In the genomic region with DNA sequence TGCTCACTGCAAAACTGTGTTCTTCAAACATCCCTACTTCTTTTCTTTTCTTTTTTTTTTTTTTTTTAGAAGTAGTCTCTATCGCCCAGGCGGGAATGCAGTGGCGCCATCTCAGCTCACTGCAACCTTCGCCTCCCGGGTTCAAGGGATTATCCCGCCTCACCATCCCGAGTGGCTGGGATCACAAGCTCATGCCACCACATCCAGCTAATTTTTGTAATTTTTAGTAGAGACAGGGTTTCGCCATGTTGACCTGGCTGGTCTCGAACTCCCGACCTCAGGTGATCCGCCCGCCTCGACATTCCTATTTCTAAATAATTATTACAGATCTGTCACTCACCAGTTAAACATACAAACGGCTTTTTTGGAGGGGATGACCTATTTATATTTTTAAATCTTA, we compare ENCODE assay signal across 9 cellular contexts. TPM values are rescaled to one million over a fixed set of nuclear protein-coding genes. Genes with fewer than 3 reads are reported as not detected.
DNase-seq lines count a peak whose midpoint lies in the region; ATAC-seq and TF ChIP-seq lines count a peak whose summit lies in the region.
"Had no signal": no experiment of that assay in that cellular context is flagged by ENCODE, and none has a peak within 500 bp of the region (broad histone marks: within the 10 kb centered on the region; RNA-seq: fewer than 3 reads in every experiment).

No MANE protein-coding gene starts in this region.

- no peak for TF ChIP-seq CTCF in CD8-positive, alpha-beta T cell (IDR thresholded peaks at IDR 0.05)
- TF ChIP-seq CTCF in PC-3 (conservative IDR thresholded peaks at IDR 0.05; ENCODE audit: low read depth, low read length) (no peak), ovary (IDR thresholded peaks at IDR 0.05) (no peak)

- peak overlapping the region; percentile 70 for H3K4me3 ChIP-seq in CD8-positive, alpha-beta T cell (ENCODE audit: low read depth, low read length)
- H3K4me3 ChIP-seq in PC-3 (ENCODE audit: low read length) (peak overlapping the region; percentile 93), ovary (peak overlapping the region; percentile 83)

- no peak for DNase-seq in CD8-positive, alpha-beta T cell
- DNase-seq in PC-3: no peak
- no peak for DNase-seq in epithelial cell of prostate (ENCODE audit: low read depth, low spot score)
- DNase-seq in ovary: no peak
- no peak for DNase-seq in left lobe of liver (ENCODE audit: low spot score)
- DNase-seq in AG08396 (ENCODE audit: low spot score): no peak
- no peak for DNase-seq in NCI-H2081 treated with DMSO at 0.1 percent for 48 hours (lab: John Stamatoyannopoulos, UW)
- DNase-seq: NCI-H1417 treated with DMSO at 0.1 percent for 48 hours had no signal

- CTCF ChIA-PET in CD8-positive, alpha-beta T cell (lab: Charles Lee): interaction anchor here (0.7 to 4.2 kb wide), 6 partner anchors 10 to 130 kb away, joined by 3 to 29 read pairs (median 6); a partner anchor contains a TSS
- CTCF ChIA-PET in PC-3 (lab: Charles Lee): interaction anchor here (0.6 kb wide), 1 partner anchor 568 kb away, joined by 8 read pairs; no protein-coding TSS in a partner anchor

- TF ChIP-seq EP300 in ovary (IDR thresholded peaks at IDR 0.05): no peak

- no peaks in the 10 kb centered on the region for H3K36me3 ChIP-seq in CD8-positive, alpha-beta T cell (ENCODE audit: insufficient read depth, low read length)
- no peaks in the 10 kb centered on the region for H3K36me3 ChIP-seq in PC-3 (ENCODE audit: low read depth, low read length)
- no peaks in the 10 kb centered on the region for H3K36me3 ChIP-seq in ovary

- no TSS peak for BruUV-seq in PC-3 (replicated peaks; lab: Mats Ljungman, UMichigan)

- peak overlapping the region; percentile 95 for H3K4me2 ChIP-seq in PC-3 (ENCODE audit: low read length)

- no peaks in the 10 kb centered on the region for H3F3A ChIP-seq in PC-3 (ENCODE audit: low read length, unreplicated experiment)

- no peaks in the 10 kb centered on the region for H4K20me1 ChIP-seq in PC-3 (ENCODE audit: low read length)

- H3K27ac Mint-ChIP-seq in CD8-positive, alpha-beta T cell: peak overlapping the region; percentile 100

- 33 to 48% (median 47%) methylated on average over 14 of the region's 14 CpGs for WGBS in ovary, 3 donors

- H3K27me3 ChIP-seq in CD8-positive, alpha-beta T cell (ENCODE audit: insufficient read depth, low read length): no peaks in the 10 kb centered on the region
- H3K27me3 ChIP-seq in PC-3 (ENCODE audit: low read length): no peaks in the 10 kb centered on the region
- H3K27me3 ChIP-seq in ovary: no peaks in the 10 kb centered on the region

- H3K9me3 Mint-ChIP-seq in CD8-positive, alpha-beta T cell: no peaks in the 10 kb centered on the region

- peaks cover 67% of the 10 kb centered on the region for H3K4me1 Mint-ChIP-seq in CD8-positive, alpha-beta T cell (ENCODE audit: low read depth)

- peak overlapping the region; percentile 91; the same call in 1 of the 2 replicates for H2AFZ ChIP-seq in PC-3 (ENCODE audit: low read length)

- no peak for ATAC-seq in CD8-positive, alpha-beta T cell
- ATAC-seq in PC-3 (no peak), left lobe of liver (no peak), HG03565 (IDR thresholded peaks at IDR 0.05; ENCODE audit: unreplicated experiment) (no peak)

- H3K9me3 ChIP-seq in CD8-positive, alpha-beta T cell (ENCODE audit: low read length): no peaks in the 10 kb centered on the region
- H3K9me3 ChIP-seq in PC-3 (ENCODE audit: low read length) (no peaks in the 10 kb centered on the region), ovary (no peaks in the 10 kb centered on the region)

- TF ChIP-seq POLR2A in ovary (IDR thresholded peaks at IDR 0.05): no peak

- H3K36me3 Mint-ChIP-seq in CD8-positive, alpha-beta T cell: peaks cover 43% of the 10 kb centered on the region

- H3K79me2 ChIP-seq in PC-3 (ENCODE audit: low read length): peaks cover 55% of the 10 kb centered on the region

- intact Hi-C loops in CD8-positive, alpha-beta T cell (cut with DNase I, micrococcal nuclease): loop anchor here (5.0 to 10.0 kb wide), 6 partner anchors 471 to 1427 kb away; a partner anchor contains a TSS
- intact Hi-C loops in PC-3 (cut with micrococcal nuclease): no loop called here
- intact Hi-C loops in ovary (cut with DNase I): loop anchor here in 2 of 4 donors (5.0 to 10.0 kb wide), 3 partner anchors 257 to 1173 kb away; a partner anchor contains a TSS

- H3K9me2 ChIP-seq in PC-3 (replicated peaks; ENCODE audit: low read length): no peaks in the 10 kb centered on the region

- H3K9ac ChIP-seq in PC-3 (ENCODE audit: low read length): peak overlapping the region; percentile 98

- H3K4me1 ChIP-seq in CD8-positive, alpha-beta T cell (ENCODE audit: insufficient read depth, low read length): peaks cover 41% of the 10 kb centered on the region
- H3K4me1 ChIP-seq in PC-3 (ENCODE audit: insufficient read depth, low read length) (peaks cover 28% of the 10 kb centered on the region), ovary (ENCODE audit: insufficient read depth) (peaks cover 6% of the 10 kb centered on the region)

- peak overlapping the region; percentile 98 for H3K4me3 Mint-ChIP-seq in CD8-positive, alpha-beta T cell

- peak overlapping the region; percentile 95 for H3K27ac ChIP-seq in CD8-positive, alpha-beta T cell (ENCODE audit: low read depth, low read length)
- H3K27ac ChIP-seq in PC-3 (ENCODE audit: low read length): no peak overlapping the region
- peak overlapping the region; percentile 90 for H3K27ac ChIP-seq in epithelial cell of prostate
- no peak overlapping the region for H3K27ac ChIP-seq in ovary

- POLR2A ChIA-PET in CD8-positive, alpha-beta T cell (lab: Charles Lee): interaction anchor here (0.7 to 1.3 kb wide), 3 partner anchors 16 to 676 kb away, joined by 3 to 6 read pairs (median 5); a partner anchor contains a TSS
- POLR2A ChIA-PET in PC-3 (lab: Charles Lee; ENCODE audit: unreplicated experiment): no interaction called here

- H3K27me3 Mint-ChIP-seq in CD8-positive, alpha-beta T cell (ENCODE audit: low read depth): no peaks in the 10 kb centered on the region

RNA-seq across cellular contexts. Expression of a gene that starts 1.0 kb away (rescaled TPM):
- total RNA-seq in CD8-positive, alpha-beta T cell: 100 to 1,000 TPM in 1 of 2 experiments, 10 to 100 TPM in 1; 96.3 to 101 TPM
- total RNA-seq in PC-3 (2014; rRNA removed) (169 and 195 TPM in 2 replicates), ovary (100 to 1,000 TPM in 6 of 7 donors, 10 to 100 TPM in 1; 80.1 to 211 (median 179) TPM), left lobe of liver (83.9 TPM)
- polyA plus RNA-seq in ovary: 100 to 1,000 TPM; 192 to 295 TPM

RNA-seq across cellular contexts. Expression of a gene that starts 11.4 kb away (rescaled TPM):
- total RNA-seq in CD8-positive, alpha-beta T cell: not detected
- total RNA-seq in PC-3 (2014; rRNA removed) (0.12 TPM in 1 of 2 replicates, not detected in the other), ovary (10 to 100 TPM in 1 of 7 donors, 1 to 10 TPM in 4, under 1 TPM in 2; 0.46 to 13.9 (median 3.5) TPM), left lobe of liver (1.7 TPM)
- polyA plus RNA-seq in ovary: 10 to 100 TPM in 1 of 2 donors, 1 to 10 TPM in 1; 6.2 to 13.7 TPM

RNA-seq across cellular contexts. Expression of a gene that starts 15.6 kb away (rescaled TPM):
- total RNA-seq in CD8-positive, alpha-beta T cell: not detected
- total RNA-seq in PC-3 (2014; rRNA removed): not detected in 2 replicates
- under 1 TPM in 3 of 7 donors, not detected in 4; 0.51 to 0.74 (median 0.62) TPM for total RNA-seq in ovary
- polyA plus RNA-seq in ovary: under 1 TPM in 1 of 2 donors, not detected in 1; 0.05 TPM
- not detected for total RNA-seq in left lobe of liver

RNA-seq across cellular contexts. Expression of a gene that starts 24.4 kb away (rescaled TPM):
- total RNA-seq in CD8-positive, alpha-beta T cell: 1 to 10 TPM; 1.8 to 1.9 TPM
- total RNA-seq in PC-3 (2014; rRNA removed): 0.62 and 1.7 TPM in 2 replicates
- total RNA-seq in ovary: 1 to 10 TPM in 4 of 7 donors, under 1 TPM in 3; 0.12 to 2.8 (median 1.2) TPM
- polyA plus RNA-seq in ovary: 1 to 10 TPM; 1.2 TPM
- total RNA-seq in left lobe of liver: 39.9 TPM

RNA-seq across cellular contexts. Expression of a gene that starts 32.5 kb away (rescaled TPM):
- 1 to 10 TPM; 1.2 to 1.3 TPM for total RNA-seq in CD8-positive, alpha-beta T cell
- total RNA-seq in PC-3 (2014; rRNA removed): 0.75 TPM in 1 of 2 replicates, not detected in the other
- 10 to 100 TPM in 1 of 7 donors, 1 to 10 TPM in 5, not detected in 1; 1.2 to 14.4 (median 2.9) TPM for total RNA-seq in ovary
- polyA plus RNA-seq in ovary: 1 to 10 TPM in 1 of 2 donors, not detected in 1; 3.9 TPM
- 2.5 TPM for total RNA-seq in left lobe of liver

Comparison
In these comparisons a context has a peak if more than half of its experiments do, and no peak if none do; other contexts are left out.
1. H3K27ac ChIP-seq: peak in CD8-positive, alpha-beta T cell (single experiment) and epithelial cell of prostate (single experiment); none in PC-3 (single experiment) and ovary (0 of 2).
2. Peak in every context shown above with its lines, with median percentiles within 50 percentile points of each other: H3K4me3 ChIP-seq.